Comparison of ENCODE assay signal across 16 cellular contexts in the genomic region with DNA sequence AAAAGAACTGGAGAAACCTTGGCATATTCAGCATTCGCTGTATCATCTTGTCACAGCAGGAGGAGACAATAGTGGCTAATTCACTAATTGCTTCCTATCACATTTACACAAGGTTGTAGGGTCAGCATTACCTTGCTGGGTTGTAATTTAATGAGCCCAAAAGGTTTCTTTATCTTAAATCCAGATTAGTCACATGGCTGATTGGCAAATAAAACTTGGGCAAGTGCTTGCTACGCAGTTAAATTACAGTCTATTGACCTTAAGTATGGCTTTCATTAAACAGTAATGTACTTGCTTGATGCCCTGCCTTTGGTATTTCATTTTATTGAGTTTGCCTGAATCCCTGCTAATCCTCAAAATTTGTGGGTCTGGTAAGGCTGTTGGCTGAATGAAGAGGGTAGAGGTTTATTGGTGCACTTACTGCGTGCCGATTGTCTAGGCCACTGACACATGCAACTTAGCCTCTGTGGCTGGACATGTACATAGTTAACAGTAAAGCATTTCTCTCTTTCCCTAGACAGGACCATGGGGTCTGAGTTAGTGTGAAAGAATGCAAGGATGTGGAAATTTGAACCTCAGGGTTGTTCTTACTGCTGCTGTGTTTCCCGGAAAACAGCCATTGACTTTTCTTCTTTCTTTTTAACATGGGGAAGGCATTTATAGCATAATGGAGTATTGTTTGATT. TPM values are rescaled to one million over a fixed set of nuclear protein-coding genes. Genes with fewer than 3 reads are reported as not detected.
DNase-seq lines count a peak whose midpoint lies in the region; ATAC-seq, FAIRE-seq and TF ChIP-seq lines count a peak whose summit lies in the region.
"Had no signal": no experiment of that assay in that cellular context is flagged by ENCODE, and none has a peak within 500 bp of the region (broad histone marks: within the 10 kb centered on the region; RNA-seq: fewer than 3 reads in every experiment).

No MANE protein-coding gene starts in this region.

- no TSS peak for BruUV-seq in A673 (replicated peaks; lab: Mats Ljungman, UMichigan)

- POLR2A ChIA-PET in AG04449 (lab: Yijun Ruan, JAX) (no interaction called here), A673 (lab: Charles Lee; ENCODE audit: low non-redundant PET) (no interaction called here)

- no peak overlapping the region for H3K4me3 ChIP-seq in AG04449 (ENCODE audit: low read depth, low read length)
- H3K4me3 ChIP-seq in bronchial epithelial cell (ENCODE audit: low read depth, low read length): no peak overlapping the region
- no peak overlapping the region for H3K4me3 ChIP-seq in upper lobe of right lung
- H3K4me3 ChIP-seq in A673 (ENCODE audit: low read depth, low read length, poor library complexity, severe bottlenecking): no peak overlapping the region
- H3K4me3 ChIP-seq: body of pancreas had no signal

- no peak for ATAC-seq in upper lobe of right lung
- ATAC-seq: body of pancreas, esophagus mucosa, left colon had no signal

- CTCF ChIA-PET in AG04449 (lab: Yijun Ruan, JAX) (interaction anchor here (1.2 kb wide), 1 partner anchor 267 kb away, joined by 9 read pairs; no protein-coding TSS in a partner anchor), A673 (lab: Charles Lee) (no interaction called here)

- peaks cover 7% of the 10 kb centered on the region for H3K4me1 ChIP-seq in upper lobe of right lung
- H3K4me1 ChIP-seq in A673 (ENCODE audit: insufficient read depth, low read length, poor library complexity, severe bottlenecking): peaks cover 40% of the 10 kb centered on the region

- peak; percentile 59 for DNase-seq in AG04449 (ENCODE audit: low read depth, low spot score)
- DNase-seq in HFFc6: peak; percentile 86
- peak; percentile 52 for DNase-seq in bronchial epithelial cell (ENCODE audit: low read depth)
- no peak for DNase-seq in mesothelial cell of epicardium (ENCODE audit: low spot score in 2 of 2, unreplicated experiment in 2 of 2)
- DNase-seq in activated CD4-positive, CD25-positive, alpha-beta regulatory T cell (lab: John Stamatoyannopoulos, UW): no peak
- no peak for DNase-seq in upper lobe of right lung
- no peak for DNase-seq in stimulated activated CD4-positive, alpha-beta T cell treated with anti-CD3 and anti-CD28 coated beads, Interleukin-1b, Interleukin-23, amount 100 ng/mL, for 48 hours
- DNase-seq in A673 (ENCODE audit: low spot score): no peak
- DNase-seq: body of pancreas, left colon, NCI-H2171, occipital lobe had no signal

- FAIRE-seq in bronchial epithelial cell (lab: Jason Lieb, UNC): no peak
- FAIRE-seq: H1 had no signal

- H3K27ac Mint-ChIP-seq in HFFc6: peak overlapping the region; percentile 65
- H3K27ac Mint-ChIP-seq in mesothelial cell of epicardium: peak overlapping the region; percentile 81

- H3K27me3 Mint-ChIP-seq in HFFc6 (ENCODE audit: insufficient read depth) (no peaks in the 10 kb centered on the region; the same call in 1 of the 2 replicates), mesothelial cell of epicardium (ENCODE audit: low read depth) (no peaks in the 10 kb centered on the region)

- no peaks in the 10 kb centered on the region for H3K27me3 ChIP-seq in bronchial epithelial cell (ENCODE audit: control insufficient read depth, insufficient read depth, low read length)
- H3K27me3 ChIP-seq in upper lobe of right lung: no peaks in the 10 kb centered on the region
- no peaks in the 10 kb centered on the region for H3K27me3 ChIP-seq in A673 (replicated peaks; ENCODE audit: insufficient read depth, low read depth, low read length, poor library complexity)
- H3K27me3 ChIP-seq: body of pancreas had no signal

- H3K4me3 Mint-ChIP-seq in HFFc6 (peak overlapping the region; percentile 5; the same call in 1 of the 2 replicates), mesothelial cell of epicardium (no peak overlapping the region)

- H3K36me3 Mint-ChIP-seq in HFFc6 (ENCODE audit: low read depth) (no peaks in the 10 kb centered on the region), mesothelial cell of epicardium (no peaks in the 10 kb centered on the region)

- H3K27ac ChIP-seq in upper lobe of right lung: no peak overlapping the region
- H3K27ac ChIP-seq in A673 (ENCODE audit: low read depth, low read length, poor library complexity, severe bottlenecking): no peak overlapping the region
- H3K27ac ChIP-seq: body of pancreas, KMS-11, RWPE1 had no signal

- TF ChIP-seq CTCF in AG04449 (IDR thresholded peaks at IDR 0.05; ENCODE audit: insufficient read depth, low read length, missing control alignments) (no peak), HFFc6 (IDR thresholded peaks at IDR 0.05) (no peak), bronchial epithelial cell (IDR thresholded peaks at IDR 0.05; ENCODE audit: insufficient read depth, low read length, severe bottlenecking) (no peak), mesothelial cell of epicardium (IDR thresholded peaks at IDR 0.05; ENCODE audit: unreplicated experiment) (no peak), upper lobe of right lung (IDR thresholded peaks at IDR 0.05) (no peak), A673 (conservative IDR thresholded peaks at IDR 0.05; ENCODE audit: low read depth, low read length) (no peak)

- H3K9me3 ChIP-seq in upper lobe of right lung (no peaks in the 10 kb centered on the region), A673 (ENCODE audit: low read depth, low read length, poor library complexity, severe bottlenecking) (no peaks in the 10 kb centered on the region)
- H3K9me3 ChIP-seq: body of pancreas had no signal

- H3K9me3 Mint-ChIP-seq in HFFc6 (no peaks in the 10 kb centered on the region), mesothelial cell of epicardium (no peaks in the 10 kb centered on the region)

- H3K36me3 ChIP-seq in bronchial epithelial cell (ENCODE audit: control insufficient read depth, insufficient read depth, low read length) (no peaks in the 10 kb centered on the region), upper lobe of right lung (no peaks in the 10 kb centered on the region), A673 (ENCODE audit: insufficient read depth, low read length, poor library complexity, severe bottlenecking) (no peaks in the 10 kb centered on the region)

- intact Hi-C loops in upper lobe of right lung (cut with DNase I): no loop called here
- intact Hi-C loops in A673 (cut with micrococcal nuclease; ENCODE audit: unreplicated experiment): no loop called here

- H3K4me1 Mint-ChIP-seq in HFFc6 (ENCODE audit: low read depth): peaks cover 36% of the 10 kb centered on the region
- H3K4me1 Mint-ChIP-seq in mesothelial cell of epicardium: peaks cover 36% of the 10 kb centered on the region

RNA-seq across cellular contexts. Expression of gene FMNL2, which starts 34.3 kb away (rescaled TPM):
- 10 to 100 TPM; 13.7 to 20.9 (median 16.0) TPM for total RNA-seq in HFFc6 (2021; fragmentation: NEBNext Ultra II Directional; extraction: Animal tissue kit (Norgen Biotek cat#: 25700))
- total RNA-seq in bronchial epithelial cell (15.1 and 24.7 TPM in 2 replicates), mesothelial cell of epicardium (50.2 to 52.6 TPM (median 51.5 TPM) in 3 replicates), upper lobe of right lung (69.5 TPM), A673 (2021) (42.2 and 43.1 TPM in 2 replicates)

Comparison
In these comparisons a context has a peak if more than half of its experiments do, and no peak if none do; other contexts are left out.
1. DNase-seq: peak in AG04449 (single experiment), HFFc6 (single experiment) and bronchial epithelial cell (single experiment); none in mesothelial cell of epicardium (0 of 2), activated CD4-positive, CD25-positive, alpha-beta regulatory T cell (0 of 4), upper lobe of right lung (single experiment), stimulated activated CD4-positive, alpha-beta T cell treated with anti-CD3 and anti-CD28 coated beads, Interleukin-1b, Interleukin-23, amount 100 ng/mL, for 48 hours (single experiment) and A673 (single experiment).